ENCODE assay signal across 22 cellular contexts in genomic region chr12:110745632-110746284, GRCh38. TPM values are rescaled to one million over a fixed set of nuclear protein-coding genes. Genes with fewer than 3 reads are reported as not detected.
A peak's percentile ranks its signal among the peaks of the same experiment; 100 is the strongest.
DNase-seq lines count a peak whose midpoint lies in the region; ATAC-seq and TF ChIP-seq lines count a peak whose summit lies in the region.
"Had no signal": no experiment of that assay in that cellular context is flagged by ENCODE, and none has a peak within 500 bp of the region (broad histone marks: within the 10 kb centered on the region; RNA-seq: fewer than 3 reads in every experiment).

No MANE protein-coding gene starts in this region.

- POLR2A ChIA-PET in Panc1 (lab: Charles Lee) = no interaction called here

- CTCF ChIA-PET in Panc1 (lab: Charles Lee) = no interaction called here

- no peak overlapping the region for H3K27ac ChIP-seq in ACC112 (ENCODE audit: low read depth, low read length)
- H3K27ac ChIP-seq in Panc1 (ENCODE audit: low read length) = peak overlapping the region; percentile 95
- H3K27ac ChIP-seq in dorsolateral prefrontal cortex = peak overlapping the region in 37 of 59 donors; percentile 9 to 97 (median 91)
- no peak overlapping the region for H3K27ac ChIP-seq in lower lobe of right lung
- H3K27ac ChIP-seq: vagina had no signal

- in situ Hi-C loops in Panc1 (cut with HindIII; ENCODE audit: low pct_unique_long_range_greater_than_20kb, low sequenced_read_pairs) (no loop called here), GM13977 (cut with MboI; ENCODE audit: low pct_unique_long_range_greater_than_20kb, low sequenced_read_pairs, unreplicated experiment) (no loop called here)

- peaks cover 19% of the 10 kb centered on the region for H3K79me2 ChIP-seq in ACC112 (ENCODE audit: control insufficient read depth, insufficient read depth, low read length, unreplicated experiment)

- ATAC-seq in Panc1 = no peak
- no peak for ATAC-seq in lower lobe of right lung
- ATAC-seq: effector memory CD8-positive, alpha-beta T cell; heart left ventricle; naive thymus-derived CD8-positive, alpha-beta T cell; stimulated activated naive CD8-positive, alpha-beta T cell treated with anti-CD3 and anti-CD28 coated beads, Interleukin-15, amount 100 ng/mL, for 72 hours; T-cell had no signal

- no TSS peak for BruUV-seq in Panc1 (replicated peaks; lab: Mats Ljungman, UMichigan)

- intact Hi-C loops in Panc1 (cut with micrococcal nuclease; ENCODE audit: unreplicated experiment) (no loop called here), dorsolateral prefrontal cortex (cut with DNase I) (loop anchor here (5.0 to 10.0 kb wide), 2 partner anchors 77 to 79 kb away; no protein-coding TSS in a partner anchor), lower lobe of right lung (cut with DNase I) (no loop called here), CD14-positive monocyte (cut with micrococcal nuclease) (no loop called here)

- H3K4me1 ChIP-seq in ACC112 (ENCODE audit: control insufficient read depth, insufficient read depth, low read length, unreplicated experiment) = peaks cover 23% of the 10 kb centered on the region
- H3K4me1 ChIP-seq in Panc1 (ENCODE audit: control insufficient read depth, insufficient read depth, low read length) = peaks cover 19% of the 10 kb centered on the region
- H3K4me1 ChIP-seq in lower lobe of right lung = peaks cover 24% of the 10 kb centered on the region

- H3K36me3 ChIP-seq in ACC112 (ENCODE audit: insufficient read depth, low read length) (no peaks in the 10 kb centered on the region), Panc1 (ENCODE audit: control insufficient read depth, insufficient read depth, low read length) (peaks cover 10% of the 10 kb centered on the region), lower lobe of right lung (no peaks in the 10 kb centered on the region)
- H3K36me3 ChIP-seq: heart left ventricle, vagina had no signal

- H3K9me3 Mint-ChIP-seq in nephron (no peaks in the 10 kb centered on the region), CD14-positive monocyte (peaks cover 0 to 4% (median 0%) of the 10 kb centered on the region in 7 donors)
- H3K9me3 Mint-ChIP-seq: activated CD4-positive, alpha-beta T cell treated with anti-CD3 and anti-CD28 coated beads, Interleukin-2, amount 10 ng/mL, durations not matched to agents 7 days and 5 days; effector memory CD8-positive, alpha-beta T cell; stimulated activated naive CD8-positive, alpha-beta T cell treated with anti-CD3 and anti-CD28 coated beads, Interleukin-15, amount 100 ng/mL, for 72 hours; T-cell had no signal

- H3K4me3 Mint-ChIP-seq in nephron = peak overlapping the region in 2 of 3 experiments; percentile 3 to 67
- H3K4me3 Mint-ChIP-seq in CD14-positive monocyte = no peak overlapping the region
- H3K4me3 Mint-ChIP-seq: activated CD4-positive, alpha-beta T cell treated with anti-CD3 and anti-CD28 coated beads, Interleukin-2, amount 10 ng/mL, durations not matched to agents 7 days and 5 days; effector memory CD8-positive, alpha-beta T cell; naive thymus-derived CD8-positive, alpha-beta T cell; stimulated activated naive CD8-positive, alpha-beta T cell treated with anti-CD3 and anti-CD28 coated beads, Interleukin-15, amount 100 ng/mL, for 72 hours; T-cell had no signal

- H3K27me3 ChIP-seq in ACC112 (ENCODE audit: insufficient read depth, low read length) = no peaks in the 10 kb centered on the region
- H3K27me3 ChIP-seq in Panc1 (ENCODE audit: control insufficient read depth, insufficient read depth, low read length) = no peaks in the 10 kb centered on the region
- H3K27me3 ChIP-seq in dorsolateral prefrontal cortex = no peaks in the 10 kb centered on the region
- H3K27me3 ChIP-seq in lower lobe of right lung (ENCODE audit: low read depth) = no peaks in the 10 kb centered on the region
- H3K27me3 ChIP-seq: heart left ventricle, vagina had no signal

- H3K36me3 Mint-ChIP-seq in nephron (ENCODE audit: low read depth) (no peaks in the 10 kb centered on the region), CD14-positive monocyte (no peaks in the 10 kb centered on the region)
- H3K36me3 Mint-ChIP-seq: CD4-positive, CD25-positive, alpha-beta regulatory T cell; T-cell had no signal

- H3K9me3 ChIP-seq in Panc1 (ENCODE audit: control insufficient read depth, insufficient read depth, low read depth, low read length) (no peaks in the 10 kb centered on the region), lower lobe of right lung (no peaks in the 10 kb centered on the region)
- H3K9me3 ChIP-seq: heart left ventricle, vagina had no signal

- DNase-seq in Panc1 (ENCODE audit: low read depth, low spot score) (no peak), dorsolateral prefrontal cortex (no peak), NCI-H345 (lab: John Stamatoyannopoulos, UW) (no peak), lower lobe of right lung (no peak), GM13977 (ENCODE audit: low spot score) (no peak), CD14-positive monocyte (ENCODE audit: low spot score) (no peak)
- DNase-seq: activated CD4-positive, alpha-beta T cell treated with anti-CD3 and anti-CD28 coated beads, Interleukin-2, amount 10 ng/mL, durations not matched to agents 7 days and 5 days; activated CD8-positive, alpha-beta memory T cell treated with anti-CD3 and anti-CD28 coated beads, Interleukin-2, amount 50 U/mL, for 4 hours; activated naive CD4-positive, alpha-beta T cell; CD4-positive, CD25-positive, alpha-beta regulatory T cell; effector memory CD8-positive, alpha-beta T cell; HCEC 1CT; heart left ventricle; MV-4-11; naive thymus-derived CD8-positive, alpha-beta T cell; NCI-H187 treated with DMSO at 0.1 percent for 48 hours; NK-92 treated with Interleukin-12 subunit alpha and Interleukin-12 subunit beta, amount 100 ng/mL, for 24 hours; stimulated activated naive CD8-positive, alpha-beta T cell treated with anti-CD3 and anti-CD28 coated beads, Interleukin-15, amount 100 ng/mL, for 72 hours; T-cell had no signal

- H3K4me3 ChIP-seq in ACC112 (ENCODE audit: low read depth, low read length) = no peak overlapping the region
- H3K4me3 ChIP-seq in Panc1 (ENCODE audit: low read depth in 2 of 2, low read length in 2 of 2) = no peak overlapping the region
- H3K4me3 ChIP-seq in dorsolateral prefrontal cortex = no peak overlapping the region
- no peak overlapping the region for H3K4me3 ChIP-seq in lower lobe of right lung
- H3K4me3 ChIP-seq: heart left ventricle, vagina had no signal

- TF ChIP-seq CTCF in Panc1 (IDR thresholded peaks at IDR 0.05) = no peak
- no peak for TF ChIP-seq CTCF in dorsolateral prefrontal cortex (IDR thresholded peaks at IDR 0.05 in 54 of 56, conservative IDR thresholded peaks at IDR 0.05 in 2 of 56; ENCODE audit: low read depth in 1 of 56, partially characterized antibody in 56 of 56)
- TF ChIP-seq CTCF in nephron (IDR thresholded peaks at IDR 0.05; ENCODE audit: unreplicated experiment in 3 of 3) = no peak
- no peak for TF ChIP-seq CTCF in lower lobe of right lung (IDR thresholded peaks at IDR 0.05)
- no peak for TF ChIP-seq CTCF in GM13977 (IDR thresholded peaks at IDR 0.05; ENCODE audit: extremely low read depth, insufficient read depth, missing control alignments)
- TF ChIP-seq CTCF in CD14-positive monocyte (IDR thresholded peaks at IDR 0.05) = no peak

- H2AFZ ChIP-seq in ACC112 (ENCODE audit: low read length, unreplicated experiment) = peak overlapping the region; percentile 48

- H3K27me3 Mint-ChIP-seq in nephron (ENCODE audit: low read depth) (peaks cover 11% of the 10 kb centered on the region), CD14-positive monocyte (ENCODE audit: low read depth in 3 of 3) (peaks cover 0 to 5% (median 2%) of the 10 kb centered on the region in 3 donors)
- H3K27me3 Mint-ChIP-seq: effector memory CD8-positive, alpha-beta T cell; naive thymus-derived CD8-positive, alpha-beta T cell; stimulated activated naive CD8-positive, alpha-beta T cell treated with anti-CD3 and anti-CD28 coated beads, Interleukin-15, amount 100 ng/mL, for 72 hours; T-cell had no signal

- H3K27ac Mint-ChIP-seq in nephron (peak overlapping the region in 1 of 3 experiments; percentile 17), CD14-positive monocyte (no peak overlapping the region)
- H3K27ac Mint-ChIP-seq: activated CD4-positive, alpha-beta T cell treated with anti-CD3 and anti-CD28 coated beads, Interleukin-2, amount 10 ng/mL, durations not matched to agents 7 days and 5 days had no signal

- H3K4me1 Mint-ChIP-seq in nephron = peaks cover 33% of the 10 kb centered on the region
- H3K4me1 Mint-ChIP-seq in CD14-positive monocyte = peaks cover 29% of the 10 kb centered on the region

RNA-seq across cellular contexts. Expression of gene PPP1CC, which starts 3.1 kb away (rescaled TPM):
- total RNA-seq in Panc1 (2021; ENCODE audit: unreplicated experiment) (219 TPM), dorsolateral prefrontal cortex (100 to 1,000 TPM in 17 of 120 experiments, 10 to 100 TPM in 103; 59.0 to 118 (median 84.9) TPM), lower lobe of right lung (97.8 TPM)
- polyA plus RNA-seq in Panc1 (2012; ENCODE audit: insufficient read length) = 153 TPM
- 100 to 1,000 TPM; 128 to 139 TPM for polyA plus RNA-seq in CD14-positive monocyte

RNA-seq across cellular contexts. Expression of gene HVCN1, which starts 56.8 kb away (rescaled TPM):
- total RNA-seq in Panc1 (2021; ENCODE audit: unreplicated experiment) (0.87 TPM), dorsolateral prefrontal cortex (10 to 100 TPM in 66 of 120 experiments, 1 to 10 TPM in 54; 3.9 to 31.3 (median 10.4) TPM), lower lobe of right lung (29.2 TPM)
- polyA plus RNA-seq in Panc1 (2012; ENCODE audit: insufficient read length) = 1.2 TPM
- 100 to 1,000 TPM; 121 to 167 TPM for polyA plus RNA-seq in CD14-positive monocyte

Comparison
In these comparisons a context has a peak if more than half of its experiments do, and no peak if none do; other contexts are left out.
1. H3K27ac ChIP-seq: peak in Panc1 (single experiment) and dorsolateral prefrontal cortex (37 of 59); none in ACC112 (single experiment) and lower lobe of right lung (single experiment).
2. H3K4me3 Mint-ChIP-seq: peak in nephron (2 of 3); none in CD14-positive monocyte (0 of 2).
3. intact Hi-C loops: an anchor here in dorsolateral prefrontal cortex (5.0 to 10.0 kb wide); none called in Panc1, lower lobe of right lung and CD14-positive monocyte.